9 cellular contexts compared by ENCODE assay signal in the genomic region with DNA sequence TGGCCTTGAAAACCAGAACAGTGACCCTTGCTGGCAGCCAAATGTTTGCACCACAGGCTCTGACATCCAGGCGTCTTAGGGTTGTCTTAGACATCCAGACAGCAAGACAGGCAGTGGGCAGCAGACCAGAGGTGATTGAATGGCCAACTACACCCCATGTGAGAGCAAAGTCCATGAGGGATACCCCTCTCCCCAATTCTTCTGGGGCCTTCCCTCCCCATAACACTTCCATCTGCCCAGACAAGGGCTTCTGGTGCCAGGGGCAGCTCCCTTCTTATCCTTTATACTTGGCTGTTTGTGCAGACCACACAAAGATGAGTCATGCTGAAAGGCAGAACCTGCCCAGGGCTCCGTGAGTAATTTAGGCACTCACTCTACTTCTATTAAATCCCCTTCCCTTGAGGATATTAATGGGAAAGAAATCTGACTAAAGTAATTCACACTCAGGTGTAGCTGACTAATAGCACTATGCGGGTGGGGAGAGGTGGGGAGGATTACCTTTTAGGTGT.
A peak's percentile ranks its signal among the peaks of the same experiment; 100 is the strongest.
DNase-seq lines count a peak whose midpoint lies in the region; ATAC-seq, FAIRE-seq and TF ChIP-seq lines count a peak whose summit lies in the region.
"Had no signal": no experiment of that assay in that cellular context is flagged by ENCODE, and none has a peak within 500 bp of the region (broad histone marks: within the 10 kb centered on the region; RNA-seq: fewer than 3 reads in every experiment).

No MANE protein-coding gene starts in this region.

- peak overlapping the region; percentile 82 for H3K4me2 ChIP-seq in GM12878 (ENCODE audit: control insufficient read depth, insufficient read depth)

- no peak overlapping the region for H2AFZ ChIP-seq in GM12878 (ENCODE audit: control insufficient read depth, low read depth, low read length)

- FAIRE-seq in GM12891 (lab: Jason Lieb, UNC) = peak; percentile 23
- FAIRE-seq in GM12878 (lab: Jason Lieb, UNC) = no peak
- FAIRE-seq in pancreas (lab: Jason Lieb, UNC) = no peak

- TF ChIP-seq CTCF in NB4 (IDR thresholded peaks at IDR 0.05; ENCODE audit: low read depth, low read length) (no peak), GM12878 (IDR thresholded peaks at IDR 0.05 in 2 of 3, conservative IDR thresholded peaks at IDR 0.05 in 1 of 3; ENCODE audit: control insufficient read depth in 2 of 3, extremely low read depth in 1 of 3, insufficient read depth in 1 of 3, low read depth in 3 of 3, low read length in 3 of 3) (no peak), pancreas (IDR thresholded peaks at IDR 0.05) (no peak)

- RAD21 ChIA-PET in GM12878 (lab: Charles Lee; ENCODE audit: unreplicated experiment) = interaction anchor here (0.9 to 2.9 kb wide), 10 partner anchors 9 to 753 kb away, joined by 3 to 42 read pairs (median 9); no protein-coding TSS in a partner anchor

- POLR2A ChIA-PET in GM12878 (lab: Charles Lee) = interaction anchor here (1.0 to 3.0 kb wide), 3 partner anchors 12 to 37 kb away, joined by 3 to 17 read pairs (median 3); no protein-coding TSS in a partner anchor

- no TSS peak for BruUV-seq in GM12878 (replicated peaks; lab: Mats Ljungman, UMichigan)

- H4K20me1 ChIP-seq in GM12878 (ENCODE audit: control insufficient read depth, insufficient read depth) = no peaks in the 10 kb centered on the region

- peaks cover 9% of the 10 kb centered on the region; the same call in 2 of the 3 replicates for H3K9me3 ChIP-seq in GM12878 (replicated peaks; ENCODE audit: control insufficient read depth, insufficient read depth, low read length)
- no peaks in the 10 kb centered on the region for H3K9me3 ChIP-seq in pancreas

- intact Hi-C loops in GM12878 (cut with micrococcal nuclease; ENCODE audit: unreplicated experiment) (no loop called here), pancreas (cut with DNase I) (no loop called here)

- peak overlapping the region; percentile 91 for H3K27ac ChIP-seq in GM12878 (ENCODE audit: control insufficient read depth, insufficient read depth)
- H3K27ac ChIP-seq in pancreas = no peak overlapping the region

- CTCF ChIA-PET in GM12878 (lab: Yijun Ruan, JAX) = interaction anchor here (1.2 to 4.1 kb wide), 9 partner anchors 8 to 750 kb away, joined by 3 to 39 read pairs (median 5); no protein-coding TSS in a partner anchor

- ATAC-seq in GM12878 (peak; percentile 42), pancreas (peak in 3 of 4 donors; percentile 43 to 73 (median 60)), HG03108 (IDR thresholded peaks at IDR 0.05; ENCODE audit: unreplicated experiment) (no peak), GM18867 (IDR thresholded peaks at IDR 0.05; ENCODE audit: unreplicated experiment) (no peak)

- DNase-seq in GM12891 (ENCODE audit: insufficient read length, low spot score) (no peak), NB4 (ENCODE audit: low read depth) (peak; percentile 78), GM12878 (ENCODE audit: low read depth, low spot score) (no peak), pancreas (no peak)
- DNase-seq in stimulated activated naive CD4-positive, alpha-beta T cell (lab: John Stamatoyannopoulos, UW) = no peak
- no peak for DNase-seq in stimulated activated CD4-positive, alpha-beta T cell treated with anti-CD3 and anti-CD28 coated beads, Interleukin-4, amount 100 ng/mL, for 24 hours

- peaks cover 56% of the 10 kb centered on the region for H3K4me1 ChIP-seq in GM12878 (ENCODE audit: control insufficient read depth, insufficient read depth, low read length)
- peaks cover 0 to 5% (median 0%) of the 10 kb centered on the region in 3 donors for H3K4me1 ChIP-seq in pancreas

- peak overlapping the region; percentile 7; the same call in 1 of the 2 replicates for H3K9ac ChIP-seq in GM12878 (ENCODE audit: control insufficient read depth, insufficient read depth, low read length)

- TF ChIP-seq EP300 in GM12878 (IDR thresholded peaks at IDR 0.05; ENCODE audit: borderline replicate concordance in 1 of 2, control insufficient read depth in 1 of 2, low read depth in 2 of 2, low read length in 2 of 2) = no peak

- in situ Hi-C loops in GM12878 (cut with MboI) = no loop called here

- no peak for TF ChIP-seq RAD21 in GM12878 (IDR thresholded peaks at IDR 0.05; ENCODE audit: insufficient read depth, low read depth, low read length)

- TF ChIP-seq POLR2A in GM12891 (IDR thresholded peaks at IDR 0.05; ENCODE audit: low read depth, low read length) (no peak), NB4 (IDR thresholded peaks at IDR 0.05; ENCODE audit: extremely low read depth, insufficient read length) (no peak), GM12878 (IDR thresholded peaks at IDR 0.05; ENCODE audit: low read depth, low read length) (no peak)

- H3K4me3 ChIP-seq in NB4 (ENCODE audit: low read depth, low read length) (no peak overlapping the region), GM12878 (no peak overlapping the region), pancreas (no peak overlapping the region)
- H3K4me3 ChIP-seq: lung had no signal

- H3K79me2 ChIP-seq in GM12878 (ENCODE audit: control insufficient read depth, insufficient read depth, low read length) = no peaks in the 10 kb centered on the region

- SMC1A ChIA-PET in GM12878 (lab: Charles Lee; ENCODE audit: uncharacterized antibody, unreplicated experiment) = interaction anchor here (0.5 to 6.7 kb wide), 10 partner anchors 10 to 838 kb away, joined by 3 to 40 read pairs (median 3); no protein-coding TSS in a partner anchor

- H3K27me3 ChIP-seq in GM12878 (replicated peaks in 1 of 2; ENCODE audit: control insufficient read depth in 2 of 2, insufficient read depth in 2 of 2, low read length in 1 of 2) = no peaks in the 10 kb centered on the region
- H3K27me3 ChIP-seq in pancreas = no peaks in the 10 kb centered on the region

- H3K36me3 ChIP-seq in GM12878 (ENCODE audit: control insufficient read depth in 2 of 2, insufficient read depth in 2 of 2, low read length in 1 of 2) (no peaks in the 10 kb centered on the region), pancreas (no peaks in the 10 kb centered on the region)

- WGBS in GM12878 (ENCODE audit: insufficient coverage, insufficient replicate concordance, low lambda C conversion rate, missing lambda C conversion rate) = 2% methylated on average over 3 of the region's 3 CpGs
- 41 to 49% methylated on average over 3 of the region's 3 CpGs for WGBS in pancreas, 2 donors

TF ChIP-seq in GM12891, 5 proteins besides CTCF, POLR2A, EP300 and RAD21:
- TF ChIP-seq TAF1 (IDR thresholded peaks at IDR 0.05; ENCODE audit: low read depth, low read length) (no peak), SPI1 (IDR thresholded peaks at IDR 0.05; ENCODE audit: low read depth, low read length) (no peak), POLR2AphosphoS5 (IDR thresholded peaks at IDR 0.05; ENCODE audit: low read depth, low read length) (no peak), POU2F2 (IDR thresholded peaks at IDR 0.05; ENCODE audit: low read depth, low read length) (no peak), PAX5 (IDR thresholded peaks at IDR 0.05; ENCODE audit: insufficient read depth, low read length, severe bottlenecking) (no peak)
TF ChIP-seq in GM12891: peak in this region for 0.

TF ChIP-seq in GM12878, 131 proteins besides CTCF, POLR2A, EP300 and RAD21 (continues in another document):
- TF ChIP-seq KAT2A (conservative IDR thresholded peaks at IDR 0.05; ENCODE audit: control insufficient read depth, low read depth, low read length) (no peak), HCFC1 (IDR thresholded peaks at IDR 0.05; ENCODE audit: low read length) (no peak), CEBPB (IDR thresholded peaks at IDR 0.05; ENCODE audit: borderline replicate concordance in 1 of 2, low read depth in 2 of 2, low read length in 2 of 2) (no peak), RUNX3 (IDR thresholded peaks at IDR 0.05; ENCODE audit: low read length) (peak; percentile 49; the same call in 1 of the 2 replicates), ATF7 (IDR thresholded peaks at IDR 0.05; ENCODE audit: low read depth) (0 out of 2 replicates have a peak, but pooled peaks have one; percentile 21), ZNF274 (IDR thresholded peaks at IDR 0.05; ENCODE audit: insufficient read depth, insufficient read length) (no peak), IKZF1 (conservative IDR thresholded peaks at IDR 0.05) (peak; percentile 63; the same call in 1 of the 2 replicates), NFIC (IDR thresholded peaks at IDR 0.05; ENCODE audit: low read depth, low read length) (0 out of 2 replicates have a peak, but pooled peaks have one; percentile 31), IKZF2 (IDR thresholded peaks at IDR 0.05) (peak; percentile 83 to 85), FOXM1 (IDR thresholded peaks at IDR 0.05; ENCODE audit: low read depth, low read length) (no peak), GABPA (IDR thresholded peaks at IDR 0.05; ENCODE audit: low read depth) (no peak)
- TF ChIP-seq, protein P1, sequence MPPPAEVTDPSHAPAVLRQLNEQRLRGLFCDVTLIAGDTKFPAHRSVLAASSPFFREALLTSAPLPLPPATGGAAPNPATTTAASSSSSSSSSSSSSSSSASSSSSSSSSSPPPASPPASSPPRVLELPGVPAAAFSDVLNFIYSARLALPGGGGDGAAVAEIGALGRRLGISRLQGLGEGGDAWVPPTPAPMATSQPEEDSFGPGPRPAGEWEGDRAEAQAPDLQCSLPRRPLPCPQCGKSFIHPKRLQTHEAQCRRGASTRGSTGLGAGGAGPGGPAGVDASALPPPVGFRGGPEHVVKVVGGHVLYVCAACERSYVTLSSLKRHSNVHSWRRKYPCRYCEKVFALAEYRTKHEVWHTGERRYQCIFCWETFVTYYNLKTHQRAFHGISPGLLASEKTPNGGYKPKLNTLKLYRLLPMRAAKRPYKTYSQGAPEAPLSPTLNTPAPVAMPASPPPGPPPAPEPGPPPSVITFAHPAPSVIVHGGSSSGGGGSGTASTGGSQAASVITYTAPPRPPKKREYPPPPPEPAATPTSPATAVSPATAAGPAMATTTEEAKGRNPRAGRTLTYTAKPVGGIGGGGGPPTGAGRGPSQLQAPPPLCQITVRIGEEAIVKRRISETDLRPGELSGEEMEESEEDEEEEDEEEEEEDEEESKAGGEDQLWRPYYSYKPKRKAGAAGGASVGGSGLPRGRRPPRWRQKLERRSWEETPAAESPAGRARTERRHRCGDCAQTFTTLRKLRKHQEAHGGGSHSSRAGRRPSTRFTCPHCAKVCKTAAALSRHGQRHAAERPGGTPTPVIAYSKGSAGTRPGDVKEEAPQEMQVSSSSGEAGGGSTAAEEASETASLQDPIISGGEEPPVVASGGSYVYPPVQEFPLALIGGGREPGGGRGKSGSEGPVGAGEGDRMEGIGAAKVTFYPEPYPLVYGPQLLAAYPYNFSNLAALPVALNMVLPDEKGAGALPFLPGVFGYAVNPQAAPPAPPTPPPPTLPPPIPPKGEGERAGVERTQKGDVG (CRISPR knock-in tag; IDR thresholded peaks at IDR 0.05) = no peak
- TF ChIP-seq, protein P2, sequence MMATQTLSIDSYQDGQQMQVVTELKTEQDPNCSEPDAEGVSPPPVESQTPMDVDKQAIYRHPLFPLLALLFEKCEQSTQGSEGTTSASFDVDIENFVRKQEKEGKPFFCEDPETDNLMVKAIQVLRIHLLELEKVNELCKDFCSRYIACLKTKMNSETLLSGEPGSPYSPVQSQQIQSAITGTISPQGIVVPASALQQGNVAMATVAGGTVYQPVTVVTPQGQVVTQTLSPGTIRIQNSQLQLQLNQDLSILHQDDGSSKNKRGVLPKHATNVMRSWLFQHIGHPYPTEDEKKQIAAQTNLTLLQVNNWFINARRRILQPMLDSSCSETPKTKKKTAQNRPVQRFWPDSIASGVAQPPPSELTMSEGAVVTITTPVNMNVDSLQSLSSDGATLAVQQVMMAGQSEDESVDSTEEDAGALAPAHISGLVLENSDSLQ (IDR thresholded peaks at IDR 0.05) = no peak

Comparison
In these comparisons a context has a peak if more than half of its experiments do, and no peak if none do; other contexts are left out.
1. ATAC-seq: peak in GM12878 (single experiment) and pancreas (3 of 4); none in HG03108 (single experiment) and GM18867 (single experiment).